In the genomic region with DNA sequence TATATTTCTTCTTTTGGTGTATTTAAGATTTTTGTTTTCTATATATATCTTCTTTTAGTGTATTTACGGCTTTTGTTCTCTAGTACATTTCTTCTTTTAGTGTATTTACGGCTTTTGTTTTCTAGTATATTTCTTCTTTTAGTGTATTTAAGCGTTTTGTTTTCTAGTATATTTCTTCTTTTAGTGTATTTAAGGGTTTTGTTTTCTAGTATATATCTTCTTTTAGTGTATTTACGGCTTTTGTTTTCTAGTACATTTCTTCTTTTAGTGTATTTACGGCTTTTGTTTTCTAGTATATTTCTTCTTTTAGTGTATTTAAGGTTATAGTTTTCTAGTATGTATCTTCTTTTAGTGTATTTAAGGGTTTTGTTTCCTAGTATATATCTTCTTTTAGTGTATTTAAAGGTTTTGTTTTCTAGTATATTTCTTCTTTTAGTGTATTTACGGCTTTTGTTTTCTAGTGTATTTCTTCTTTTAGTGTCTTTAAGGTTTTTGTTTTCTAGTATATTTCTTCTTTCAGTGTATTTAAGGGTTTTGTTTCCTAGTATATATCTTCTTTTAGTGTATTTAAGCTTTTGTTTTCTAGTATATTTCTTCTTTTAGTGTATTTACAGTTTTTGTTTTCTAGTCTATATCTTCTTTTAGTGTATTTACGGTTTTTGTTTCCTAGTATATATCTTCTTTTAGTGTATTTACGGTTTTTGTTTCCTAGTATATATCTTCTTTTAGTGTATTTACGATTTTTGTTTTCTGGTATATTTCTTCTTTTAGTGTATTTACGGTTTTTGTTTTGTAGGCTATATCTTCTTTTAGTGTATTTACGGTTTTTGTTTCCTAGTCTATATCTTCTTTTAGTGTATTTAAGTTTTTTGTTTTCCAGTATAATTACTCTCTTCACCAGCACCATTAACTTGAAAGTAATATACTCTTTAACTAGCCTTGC, we compare ENCODE assay signal across 8 cellular contexts.
DNase-seq lines count a peak whose midpoint lies in the region; ATAC-seq, FAIRE-seq and TF ChIP-seq lines count a peak whose summit lies in the region.
"Not testable (repeated sequence)": the region's sequence is repeated elsewhere in the genome, so short reads cannot be mapped to it uniquely, and the experiment has no call there.

No MANE protein-coding gene starts in this region.

- not testable (repeated sequence) for H3K9me2 ChIP-seq in OCI-LY7 (ENCODE audit: insufficient read depth, low read length)

- H3K27me3 ChIP-seq in K562 (ENCODE audit: control insufficient read depth in 2 of 2, insufficient read depth in 2 of 2, low read length in 2 of 2); mesendoderm (ENCODE audit: insufficient read depth, low read length, poor library complexity): not testable (repeated sequence)

- not testable (repeated sequence) for H3K56ac ChIP-seq in mesendoderm (ENCODE audit: low read length)

- not testable (repeated sequence) for H3K79me2 ChIP-seq in OCI-LY7 (ENCODE audit: insufficient read depth, low read depth, low read length); K562 (ENCODE audit: control insufficient read depth, insufficient read depth, low read length); mesendoderm (ENCODE audit: control insufficient read depth, insufficient read depth, low read length)

- intact Hi-C loops in OCI-LY7 (cut with micrococcal nuclease; ENCODE audit: unreplicated experiment); K562 (cut with micrococcal nuclease): not testable (repeated sequence)

- H3K23ac ChIP-seq in mesendoderm (ENCODE audit: low read length) = not testable (repeated sequence)

- POLR2A ChIA-PET in HEK293 (lab: Yijun Ruan, JAX); OCI-LY7 (lab: Charles Lee); K562 (lab: Yijun Ruan, JAX): not testable (repeated sequence)

- not testable (repeated sequence) for H4K8ac ChIP-seq in mesendoderm (ENCODE audit: low read depth, low read length)

- H3K9ac ChIP-seq in K562 (ENCODE audit: insufficient read depth in 1 of 2, low read depth in 2 of 2, low read length in 2 of 2); mesendoderm (ENCODE audit: low read length): not testable (repeated sequence)

- TF ChIP-seq RAD21 in K562 (CRISPR knock-in tag; conservative IDR thresholded peaks at IDR 0.05 in 1 of 2, IDR thresholded peaks at IDR 0.05 in 1 of 2) = not testable (repeated sequence)

- CTCF ChIA-PET in HEK293 (lab: Yijun Ruan, JAX); OCI-LY7 (lab: Charles Lee; ENCODE audit: unreplicated experiment); K562 (lab: Yijun Ruan, JAX; ENCODE audit: low intra/inter-chr PET ratio): not testable (repeated sequence)

- H3K4me1 ChIP-seq in HEK293 (ENCODE audit: control insufficient read depth, insufficient read depth, low read length); OCI-LY7 (ENCODE audit: insufficient read depth, low read length, poor library complexity, severe bottlenecking); K562 (replicated peaks in 1 of 2; ENCODE audit: control insufficient read depth in 2 of 2, insufficient read depth in 2 of 2, low read length in 2 of 2); mesendoderm (ENCODE audit: control insufficient read depth, low read depth, low read length): not testable (repeated sequence)

- not testable (repeated sequence) for TF ChIP-seq POLR2A in K562 (conservative IDR thresholded peaks at IDR 0.05)

- H2AK5ac ChIP-seq in mesendoderm (ENCODE audit: low read length) = not testable (repeated sequence)

- not testable (repeated sequence) for H3K4me2 ChIP-seq in OCI-LY7 (ENCODE audit: low read length); K562 (ENCODE audit: insufficient read depth, low read length); mesendoderm (ENCODE audit: low read length)

- H3K9me3 ChIP-seq in HEK293 (ENCODE audit: control insufficient read depth, insufficient read depth, low read depth, low read length); OCI-LY7 (ENCODE audit: low read length); K562 (replicated peaks; ENCODE audit: control insufficient read depth, insufficient read depth, low read depth, low read length): not testable (repeated sequence)

- 10% methylated on average over 11 of the region's 11 CpGs for WGBS in K562 (ENCODE audit: insufficient coverage, low coverage, missing lambda C conversion rate)
- WGBS in mesendoderm (ENCODE audit: extremely low coverage, insufficient coverage, low lambda C conversion rate) = no CpG with 5 or more reads among the region's 11 CpGs

- H3K18ac ChIP-seq in mesendoderm (ENCODE audit: low read length) = not testable (repeated sequence)

- H3K27ac ChIP-seq in HEK293 (ENCODE audit: extremely low read depth, low read depth, low read length); OCI-LY7 (ENCODE audit: low read depth, low read length, poor library complexity, severe bottlenecking); K562 (ENCODE audit: extremely low read depth, low read depth, low read length); mesendoderm (ENCODE audit: low read depth, low read length): not testable (repeated sequence)

- TF ChIP-seq CTCF in HEK293 (tag by site-specific recombination; IDR thresholded peaks at IDR 0.05); OCI-LY7 (conservative IDR thresholded peaks at IDR 0.05; ENCODE audit: low read length); K562 (IDR thresholded peaks at IDR 0.05 in 2 of 3, conservative IDR thresholded peaks at IDR 0.05 in 1 of 3; ENCODE audit: insufficient read depth in 2 of 3, low read depth in 1 of 3, low read length in 3 of 3): not testable (repeated sequence)

- not testable (repeated sequence) for H2BK120ac ChIP-seq in mesendoderm (ENCODE audit: low read depth, low read length)

- DNase-seq in OCI-LY7 (ENCODE audit: low spot score) (peak; percentile 3), SW480 (ENCODE audit: low spot score) (peak; percentile 36), mesendoderm (peak; percentile 15)
- not testable (repeated sequence) for DNase-seq in K562 (ENCODE audit: extremely low read depth in 1 of 4, low spot score in 3 of 4)

- not testable (repeated sequence) for H3K36me3 ChIP-seq in HEK293 (ENCODE audit: control insufficient read depth in 2 of 2, insufficient read depth in 1 of 2, low read length in 2 of 2); OCI-LY7 (ENCODE audit: insufficient read depth, low read length); K562 (ENCODE audit: control insufficient read depth, insufficient read depth, low read length); mesendoderm (ENCODE audit: control insufficient read depth, insufficient read depth, low read length)

- not testable (repeated sequence) for H4K20me1 ChIP-seq in OCI-LY7 (ENCODE audit: insufficient read depth, low read length); K562 (replicated peaks; ENCODE audit: control insufficient read depth, insufficient read depth, low read length)

- H2BK15ac ChIP-seq in mesendoderm (replicated peaks; ENCODE audit: low read depth) = not testable (repeated sequence)

- not testable (repeated sequence) for H3K79me1 ChIP-seq in mesendoderm (ENCODE audit: low read length)

- peak; percentile 97 for FAIRE-seq in A204.1 (lab: Jason Lieb, UNC)
- peak; percentile 97 for FAIRE-seq in G401.6 (lab: Jason Lieb, UNC)
- not testable (repeated sequence) for FAIRE-seq in K562 (lab: Jason Lieb, UNC)
- peak; percentile 77 for FAIRE-seq in endometrium (lab: Jason Lieb, UNC)

- H3K4me3 ChIP-seq in HEK293 (ENCODE audit: low read depth, low read length); OCI-LY7 (ENCODE audit: low read depth, low read length, poor library complexity, severe bottlenecking); K562; mesendoderm (ENCODE audit: low read length): not testable (repeated sequence)

- not testable (repeated sequence) for BruUV-seq in OCI-LY7 (replicated peaks; lab: Mats Ljungman, UMichigan); K562 (replicated peaks; lab: Mats Ljungman, UMichigan)

- TF ChIP-seq EP300 in K562 (IDR thresholded peaks at IDR 0.05; ENCODE audit: low read length) = not testable (repeated sequence)

- H4K5ac ChIP-seq in mesendoderm (ENCODE audit: low read length) = not testable (repeated sequence)

- H2BK5ac ChIP-seq in mesendoderm (ENCODE audit: low read length) = not testable (repeated sequence)

- H3K9me1 ChIP-seq in K562 (ENCODE audit: control insufficient read depth, insufficient read depth, low read length) = not testable (repeated sequence)

- H2AFZ ChIP-seq in OCI-LY7 (ENCODE audit: low read length); K562 (ENCODE audit: low read depth, low read length): not testable (repeated sequence)

- in situ Hi-C loops in K562 (cut with MboI) = not testable (repeated sequence)

- not testable (repeated sequence) for ATAC-seq in K562

- not testable (repeated sequence) for H3K4ac ChIP-seq in mesendoderm (ENCODE audit: low read depth, low read length)

TF ChIP-seq in HEK293, 187 proteins besides CTCF, POLR2A, EP300 and RAD21:
- TF ChIP-seq TRIM28 (IDR thresholded peaks at IDR 0.05; ENCODE audit: borderline replicate concordance, low read length) = 0 out of 2 replicates have a peak, but pooled peaks have one; percentile 19
TF ChIP-seq in HEK293: peak in this region for 1; not testable (repeated sequence) for 186.

TF ChIP-seq in K562, 482 proteins besides CTCF, POLR2A, EP300 and RAD21 (continues in another document):
- TF ChIP-seq ARNT (IDR thresholded peaks at IDR 0.05) = peak in 1 of 2 experiments; percentile 100; a peak in 2 of 4 replicates
- TF ChIP-seq TRIM28 (IDR thresholded peaks at IDR 0.05) = peak; percentile 73; the same call in 1 of the 2 replicates
- TF ChIP-seq TRIM24 (IDR thresholded peaks at IDR 0.05) = peak in 1 of 2 experiments; percentile 38; a peak in 1 of 4 replicates
